ENCODE assay signal across 1 cellular context in the genomic region with DNA sequence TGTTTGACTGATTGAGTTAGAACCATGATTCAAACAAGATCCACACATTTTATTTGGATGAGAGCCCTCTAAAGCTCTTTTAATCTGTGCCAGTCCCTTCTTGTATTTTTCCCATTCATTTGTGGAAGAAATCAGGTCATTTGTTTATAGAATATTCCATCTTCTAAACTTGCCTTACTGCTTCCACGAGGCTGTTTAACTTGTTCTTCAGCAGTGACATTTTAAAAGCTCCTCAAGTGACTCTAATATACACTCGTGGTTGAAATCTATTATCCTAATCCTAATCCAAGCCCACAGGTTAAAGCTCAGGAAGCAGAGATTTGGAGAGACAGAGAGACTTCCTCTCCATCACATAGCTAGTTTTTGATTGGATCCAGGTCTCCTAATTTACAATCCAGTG.
TF ChIP-seq lines count a peak whose summit lies in the region.

No MANE protein-coding gene starts in this region.

TF ChIP-seq in IMR-90, 13 proteins besides CTCF, POLR2A, EP300 and RAD21 (continued from another document):
- TF ChIP-seq, protein P1, sequence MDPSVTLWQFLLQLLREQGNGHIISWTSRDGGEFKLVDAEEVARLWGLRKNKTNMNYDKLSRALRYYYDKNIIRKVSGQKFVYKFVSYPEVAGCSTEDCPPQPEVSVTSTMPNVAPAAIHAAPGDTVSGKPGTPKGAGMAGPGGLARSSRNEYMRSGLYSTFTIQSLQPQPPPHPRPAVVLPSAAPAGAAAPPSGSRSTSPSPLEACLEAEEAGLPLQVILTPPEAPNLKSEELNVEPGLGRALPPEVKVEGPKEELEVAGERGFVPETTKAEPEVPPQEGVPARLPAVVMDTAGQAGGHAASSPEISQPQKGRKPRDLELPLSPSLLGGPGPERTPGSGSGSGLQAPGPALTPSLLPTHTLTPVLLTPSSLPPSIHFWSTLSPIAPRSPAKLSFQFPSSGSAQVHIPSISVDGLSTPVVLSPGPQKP (IDR thresholded peaks at IDR 0.05; ENCODE audit: borderline replicate concordance, low read depth, low read length): no peak
- no peak for TF ChIP-seq MAZ (IDR thresholded peaks at IDR 0.05; ENCODE audit: borderline replicate concordance, low read depth, low read length)
- TF ChIP-seq MAFK (IDR thresholded peaks at IDR 0.05; ENCODE audit: low read depth, low read length): no peak
- TF ChIP-seq SMC3 (IDR thresholded peaks at IDR 0.05; ENCODE audit: low read depth, low read length): no peak
- TF ChIP-seq, protein P2, sequence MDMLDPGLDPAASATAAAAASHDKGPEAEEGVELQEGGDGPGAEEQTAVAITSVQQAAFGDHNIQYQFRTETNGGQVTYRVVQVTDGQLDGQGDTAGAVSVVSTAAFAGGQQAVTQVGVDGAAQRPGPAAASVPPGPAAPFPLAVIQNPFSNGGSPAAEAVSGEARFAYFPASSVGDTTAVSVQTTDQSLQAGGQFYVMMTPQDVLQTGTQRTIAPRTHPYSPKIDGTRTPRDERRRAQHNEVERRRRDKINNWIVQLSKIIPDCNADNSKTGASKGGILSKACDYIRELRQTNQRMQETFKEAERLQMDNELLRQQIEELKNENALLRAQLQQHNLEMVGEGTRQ (IDR thresholded peaks at IDR 0.05; ENCODE audit: low read depth, low read length): no peak
- no peak for TF ChIP-seq RCOR1 (IDR thresholded peaks at IDR 0.05; ENCODE audit: insufficient replicate concordance, low read length)
- no peak for TF ChIP-seq BHLHE40 (IDR thresholded peaks at IDR 0.05; ENCODE audit: low read depth, low read length)
- no peak for TF ChIP-seq RFX5 (IDR thresholded peaks at IDR 0.05; ENCODE audit: low read depth, low read length)
- TF ChIP-seq CHD1 (IDR thresholded peaks at IDR 0.05; ENCODE audit: low read depth, low read length): no peak
- no peak for TF ChIP-seq CEBPB (IDR thresholded peaks at IDR 0.05; ENCODE audit: low read depth, low read length)
